Comparison of ENCODE assay signal across 13 cellular contexts in genomic region chr12:101297661-101298060, GRCh38.
"Had no signal": no experiment of that assay in that cellular context is flagged by ENCODE, and none has a peak within 500 bp of the region (broad histone marks: within the 10 kb centered on the region; RNA-seq: fewer than 3 reads in every experiment).

No MANE protein-coding gene starts in this region.

- H3K4me3 Mint-ChIP-seq: activated CD4-positive, alpha-beta T cell treated with anti-CD3 and anti-CD28 coated beads, Interleukin-2, amount 10 ng/mL, durations not matched to agents 7 days and 5 days; mesothelial cell of epicardium; neural progenitor cell; stimulated activated naive CD8-positive, alpha-beta T cell treated with anti-CD3 and anti-CD28 coated beads, Interleukin-15, Interleukin-2, amounts not matched to agents 100 ng/mL and 50 ng/mL, for 24 hours had no signal

- FAIRE-seq: endothelial cell of umbilical vein, pancreas, urothelium cell line had no signal

- H3K27ac ChIP-seq: neural progenitor cell, pancreas had no signal

- H3K27me3 ChIP-seq: neural progenitor cell, pancreas had no signal

- DNase-seq: activated CD4-positive, alpha-beta T cell treated with anti-CD3 and anti-CD28 coated beads, Interleukin-2, amount 10 ng/mL, durations not matched to agents 7 days and 5 days; activated CD4-positive, CD25-positive, alpha-beta regulatory T cell; activated CD8-positive, alpha-beta memory T cell treated with anti-CD3 and anti-CD28 coated beads for 24 hours; activated effector memory CD4-positive, alpha-beta T cell treated with Interleukin-2 at 50 U/mL for 16 hours; pancreas; stimulated activated CD4-positive, alpha-beta T cell treated with anti-CD3 and anti-CD28 coated beads, Interleukin-4, amount 100 ng/mL, for 1 hour; stimulated activated CD8-positive, alpha-beta memory T cell treated with anti-CD3 and anti-CD28 coated beads, Interleukin-4, amount 100 ng/mL, for 48 hours had no signal

- H3K4me3 ChIP-seq: neural progenitor cell, pancreas had no signal

- H3K27me3 Mint-ChIP-seq: activated CD4-positive, alpha-beta T cell treated with anti-CD3 and anti-CD28 coated beads, Interleukin-2, amount 10 ng/mL, durations not matched to agents 7 days and 5 days; stimulated activated naive CD8-positive, alpha-beta T cell treated with anti-CD3 and anti-CD28 coated beads, Interleukin-15, Interleukin-2, amounts not matched to agents 100 ng/mL and 50 ng/mL, for 24 hours had no signal

- ATAC-seq: activated naive CD4-positive, alpha-beta T cell treated with anti-CD3 and anti-CD28 coated beads, Interleukin-2, amount 50 U/mL, for 72 hours; pancreas had no signal

- H3K4me1 Mint-ChIP-seq: activated CD4-positive, alpha-beta T cell treated with anti-CD3 and anti-CD28 coated beads, Interleukin-2, amount 10 ng/mL, durations not matched to agents 7 days and 5 days; mesothelial cell of epicardium; neural progenitor cell had no signal

- H3K9me3 Mint-ChIP-seq: activated CD4-positive, alpha-beta T cell treated with anti-CD3 and anti-CD28 coated beads, Interleukin-2, amount 10 ng/mL, durations not matched to agents 7 days and 5 days; activated naive CD4-positive, alpha-beta T cell treated with anti-CD3 and anti-CD28 coated beads, Interleukin-2, amount 50 U/mL, for 72 hours; mesothelial cell of epicardium; neural progenitor cell; stimulated activated naive CD8-positive, alpha-beta T cell treated with anti-CD3 and anti-CD28 coated beads, Interleukin-15, Interleukin-2, amounts not matched to agents 100 ng/mL and 50 ng/mL, for 24 hours had no signal

- H3K27ac Mint-ChIP-seq: activated CD4-positive, alpha-beta T cell treated with anti-CD3 and anti-CD28 coated beads, Interleukin-2, amount 10 ng/mL, durations not matched to agents 7 days and 5 days; activated naive CD4-positive, alpha-beta T cell treated with anti-CD3 and anti-CD28 coated beads, Interleukin-2, amount 50 U/mL, for 72 hours; mesothelial cell of epicardium; neural progenitor cell; stimulated activated naive CD8-positive, alpha-beta T cell treated with anti-CD3 and anti-CD28 coated beads, Interleukin-15, Interleukin-2, amounts not matched to agents 100 ng/mL and 50 ng/mL, for 24 hours had no signal
